Comparison of ENCODE assay signal across 35 cellular contexts in genomic region chr3:131658771-131659170, GRCh38.
"Had no signal": no experiment of that assay in that cellular context is flagged by ENCODE, and none has a peak within 500 bp of the region (broad histone marks: within the 10 kb centered on the region; RNA-seq: fewer than 3 reads in every experiment).

No MANE protein-coding gene starts in this region.

- H3K27me3 ChIP-seq: adrenal gland, breast epithelium, dorsolateral prefrontal cortex, esophagus muscularis mucosa, gastroesophageal sphincter had no signal

- ATAC-seq: activated CD4-positive, CD25-positive, alpha-beta regulatory T cell treated with anti-CD3 and anti-CD28 coated beads, Interleukin-2, amount 50 U/mL, for 24 hours; activated CD8-positive, alpha-beta T cell treated with anti-CD3 and anti-CD28 coated beads for 36 hours; activated naive CD8-positive, alpha-beta T cell treated with anti-CD3 and anti-CD28 coated beads, Interleukin-2, amount 50 U/mL, for 24 hours; activated T-cell treated with anti-CD3 and anti-CD28 coated beads, Interleukin-2, amount 50 U/mL, for 4 hours; gastroesophageal sphincter; T-helper 17 cell had no signal

- H3K4me3 ChIP-seq: adrenal gland, breast epithelium, coronary artery, dorsolateral prefrontal cortex, esophagus muscularis mucosa, gastroesophageal sphincter had no signal

- H3K36me3 ChIP-seq: adrenal gland, breast epithelium, esophagus muscularis mucosa, gastroesophageal sphincter, WERI-Rb-1 had no signal

- H3K27ac ChIP-seq: adrenal gland, breast epithelium, coronary artery, dorsolateral prefrontal cortex, esophagus muscularis mucosa, gastroesophageal sphincter, WERI-Rb-1 had no signal

- H3K4me3 Mint-ChIP-seq: activated B cell treated with CpG ODN at 0.5 μM for 24 hours; activated CD8-positive, alpha-beta T cell treated with anti-CD3 and anti-CD28 coated beads for 36 hours; activated naive CD4-positive, alpha-beta T cell treated with anti-CD3 and anti-CD28 coated beads for 36 hours; activated naive CD4-positive, alpha-beta T cell treated with anti-CD3 and anti-CD28 coated beads, Interleukin-2, amount 50 U/mL, for 24 hours; activated naive CD8-positive, alpha-beta T cell treated with anti-CD3 and anti-CD28 coated beads for 36 hours; activated naive CD8-positive, alpha-beta T cell treated with anti-CD3 and anti-CD28 coated beads, Interleukin-2, amount 50 U/mL, for 24 hours; activated T-cell treated with anti-CD3 and anti-CD28 coated beads, Interleukin-2, amount 50 U/mL, for 4 hours; brain; central memory CD8-positive, alpha-beta T cell; dendritic cell treated with granulocyte-macrophage colony-stimulating factor and Interleukin-4, amounts not matched to agents 40 ng/mL and 50 ng/mL, for 4 days; endodermal cell; T-helper 17 cell; T-helper 2 cell treated with Interferon-gamma antibody and Interleukin-4, amounts not matched to agents 5 μg/mL and 100 μg/mL, for 36 hours had no signal

- H3K27me3 Mint-ChIP-seq: brain had no signal

- DNase-seq: activated B cell treated with CpG ODN at 0.5 μM for 24 hours; activated CD4-positive, alpha-beta T cell treated with anti-CD3 and anti-CD28 coated beads for 48 hours; activated CD4-positive, alpha-beta T cell treated with anti-CD3 and anti-CD28 coated beads, Interleukin-2, amount 50 U/mL, for 1 hour; activated CD4-positive, alpha-beta T cell treated with anti-CD3 and anti-CD28 coated beads, Interleukin-2, amount 50 U/mL, for 48 hours; activated CD8-positive, alpha-beta memory T cell treated with anti-CD3 and anti-CD28 coated beads for 24 hours; activated CD8-positive, alpha-beta T cell treated with anti-CD3 and anti-CD28 coated beads for 36 hours; activated effector memory CD4-positive, alpha-beta T cell treated with anti-CD3 and anti-CD28 coated beads, Interleukin-2, amount 50 U/mL, for 16 hours; activated naive CD4-positive, alpha-beta T cell treated with anti-CD3 and anti-CD28 coated beads for 36 hours; activated naive CD8-positive, alpha-beta T cell treated with anti-CD3 and anti-CD28 coated beads for 36 hours; activated naive CD8-positive, alpha-beta T cell treated with anti-CD3 and anti-CD28 coated beads, Interleukin-2, amount 50 U/mL, for 24 hours; activated T-cell treated with anti-CD3 and anti-CD28 coated beads, Interleukin-2, amount 50 U/mL, for 4 hours; amygdala; aorta; dorsolateral prefrontal cortex; effector memory CD4-positive, alpha-beta T cell; endodermal cell; erythroblast; foreskin melanocyte; SW 1271; T-helper 1 cell; T-helper 17 cell; T1000; WERI-Rb-1 had no signal

- H3K27ac Mint-ChIP-seq: activated B cell treated with CpG ODN at 0.5 μM for 24 hours; activated CD8-positive, alpha-beta T cell treated with anti-CD3 and anti-CD28 coated beads for 36 hours; activated naive CD4-positive, alpha-beta T cell treated with anti-CD3 and anti-CD28 coated beads for 36 hours; activated naive CD4-positive, alpha-beta T cell treated with anti-CD3 and anti-CD28 coated beads, Interleukin-2, amount 50 U/mL, for 24 hours; activated naive CD8-positive, alpha-beta T cell treated with anti-CD3 and anti-CD28 coated beads for 36 hours; activated naive CD8-positive, alpha-beta T cell treated with anti-CD3 and anti-CD28 coated beads, Interleukin-2, amount 50 U/mL, for 24 hours; activated T-helper 2 cell treated with anti-CD3 and anti-CD28 coated beads, Interferon-gamma antibody, Interleukin-2, Interleukin-4, amounts not matched to agents 10 μg/mL and 5 μg/mL and 100 μg/mL, durations not matched to agents 14 hours and 24 hours and 36 hours; brain; dendritic cell treated with granulocyte-macrophage colony-stimulating factor and Interleukin-4, amounts not matched to agents 40 ng/mL and 50 ng/mL, for 4 days; endodermal cell; T-helper 17 cell; T-helper 2 cell treated with Interferon-gamma antibody and Interleukin-4, amounts not matched to agents 5 μg/mL and 100 μg/mL, for 36 hours had no signal

- H3K9me3 ChIP-seq: adrenal gland, breast epithelium had no signal

- H3K4me1 Mint-ChIP-seq: activated B cell treated with CpG ODN at 0.5 μM for 24 hours; activated naive CD4-positive, alpha-beta T cell treated with anti-CD3 and anti-CD28 coated beads, Interleukin-2, amount 50 U/mL, for 24 hours; activated naive CD8-positive, alpha-beta T cell treated with anti-CD3 and anti-CD28 coated beads for 36 hours; activated naive CD8-positive, alpha-beta T cell treated with anti-CD3 and anti-CD28 coated beads, Interleukin-2, amount 50 U/mL, for 24 hours; brain; central memory CD8-positive, alpha-beta T cell; T-helper 17 cell had no signal

- H3K36me3 Mint-ChIP-seq: activated naive CD4-positive, alpha-beta T cell treated with anti-CD3 and anti-CD28 coated beads, Interleukin-2, amount 50 U/mL, for 24 hours; activated naive CD8-positive, alpha-beta T cell treated with anti-CD3 and anti-CD28 coated beads for 36 hours; brain had no signal

- H3K4me1 ChIP-seq: adrenal gland, breast epithelium, esophagus muscularis mucosa, gastroesophageal sphincter had no signal
